In the genomic region with DNA sequence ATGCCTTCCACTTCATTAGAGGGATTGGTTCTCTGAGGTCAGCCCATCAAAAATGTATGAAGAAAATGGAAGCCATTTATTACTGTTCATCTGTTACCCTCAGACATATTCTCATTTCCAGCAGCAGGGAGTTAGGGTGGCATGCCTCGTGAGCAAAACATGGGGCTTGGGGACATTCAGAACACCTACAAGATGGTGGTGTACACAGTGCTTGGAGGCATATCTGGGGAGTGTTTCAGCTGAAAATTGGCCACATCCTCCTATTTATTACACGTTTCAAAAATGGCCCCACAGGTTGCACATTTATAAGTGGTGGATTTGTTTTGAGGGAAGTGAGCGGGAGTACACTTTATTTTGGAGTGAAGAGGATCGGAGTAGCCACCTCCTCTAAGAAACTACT, we compare ENCODE assay signal across 12 cellular contexts.
DNase-seq lines count a peak whose midpoint lies in the region; ATAC-seq and TF ChIP-seq lines count a peak whose summit lies in the region.
"Had no signal": no experiment of that assay in that cellular context is flagged by ENCODE, and none has a peak within 500 bp of the region (broad histone marks: within the 10 kb centered on the region; RNA-seq: fewer than 3 reads in every experiment).

No MANE protein-coding gene starts in this region.

- H3K27ac ChIP-seq in heart right ventricle (peak overlapping the region in 3 of 10 donors; percentile 91 to 98 (median 98)), upper lobe of left lung (peak overlapping the region in 3 of 4 donors; percentile 95 to 98 (median 97))
- H3K27ac ChIP-seq in naive thymus-derived CD4-positive, alpha-beta T cell (ENCODE audit: low read depth, low read length) = no peak overlapping the region

- DNase-seq in heart right ventricle (no peak), Right ventricle myocardium inferior (ENCODE audit: missing footprints) (no peak), upper lobe of left lung (no peak), cortex of kidney (lab: John Stamatoyannopoulos, UW) (no peak)
- DNase-seq in activated naive CD8-positive, alpha-beta T cell treated with anti-CD3 and anti-CD28 coated beads, Interleukin-2, amount 50 U/mL, for 24 hours = no peak
- no peak for DNase-seq in naive thymus-derived CD4-positive, alpha-beta T cell
- DNase-seq in activated CD4-positive, CD25-positive, alpha-beta regulatory T cell (lab: John Stamatoyannopoulos, UW) = no peak
- DNase-seq: body of pancreas, IMR-90, NCI-H526, posterior cingulate gyrus had no signal

- 78% methylated on average over 4 of the region's 4 CpGs for WGBS in heart right ventricle, 2 donors
- 75 to 78% methylated on average over 4 of the region's 4 CpGs for WGBS in upper lobe of left lung, 2 donors

- intact Hi-C loops in heart right ventricle (cut with DNase I) = loop anchor here in 7 of 10 donors (5.0 to 10.0 kb wide), 6 partner anchors 94 to 546 kb away; partner anchors contain the start of genes DNAJC1 (in 7 of the 7) and SPAG6 (in 3 of the 7)
- intact Hi-C loops in Right ventricle myocardium inferior (cut with DNase I) = loop anchor here (5.0 kb wide), 6 partner anchors 96 to 441 kb away; partner anchors contain the start of gene BMI1
- intact Hi-C loops in naive thymus-derived CD4-positive, alpha-beta T cell (cut with micrococcal nuclease) = loop anchor here (5.0 to 10.0 kb wide), 8 partner anchors 219 to 996 kb away; partner anchors contain the start of genes MLLT10 (in 1 of the 2), MSRB2 (in 1 of the 2), OTUD1 (in 1 of the 2) and PIP4K2A (in 1 of the 2)

- H3K4me1 Mint-ChIP-seq in activated naive CD8-positive, alpha-beta T cell treated with anti-CD3 and anti-CD28 coated beads, Interleukin-2, amount 50 U/mL, for 24 hours = peaks cover 57% of the 10 kb centered on the region
- H3K4me1 Mint-ChIP-seq in naive thymus-derived CD4-positive, alpha-beta T cell = peaks cover 12 to 44% (median 35%) of the 10 kb centered on the region in 7 donors

- no peak for ATAC-seq in heart right ventricle
- no peak for ATAC-seq in Right ventricle myocardium inferior
- no peak for ATAC-seq in activated naive CD8-positive, alpha-beta T cell treated with anti-CD3 and anti-CD28 coated beads, Interleukin-2, amount 50 U/mL, for 24 hours
- no peak for ATAC-seq in naive thymus-derived CD4-positive, alpha-beta T cell
- ATAC-seq in upper lobe of left lung (ENCODE audit: low FRiP score in 2 of 2) = no peak
- no peak for ATAC-seq in GM21526 (IDR thresholded peaks at IDR 0.05; ENCODE audit: low FRiP score, unreplicated experiment)
- ATAC-seq: body of pancreas had no signal

- no peaks in the 10 kb centered on the region for H3K9me3 Mint-ChIP-seq in activated naive CD8-positive, alpha-beta T cell treated with anti-CD3 and anti-CD28 coated beads, Interleukin-2, amount 50 U/mL, for 24 hours
- peaks cover 0 to 1% (median 0%) of the 10 kb centered on the region in 11 donors for H3K9me3 Mint-ChIP-seq in naive thymus-derived CD4-positive, alpha-beta T cell

- H3K27ac Mint-ChIP-seq in activated naive CD8-positive, alpha-beta T cell treated with anti-CD3 and anti-CD28 coated beads, Interleukin-2, amount 50 U/mL, for 24 hours = peak overlapping the region; percentile 96
- H3K27ac Mint-ChIP-seq in naive thymus-derived CD4-positive, alpha-beta T cell = peak overlapping the region; percentile 0 to 98 (median 97)

- no peaks in the 10 kb centered on the region for H3K9me3 ChIP-seq in heart right ventricle
- H3K9me3 ChIP-seq in naive thymus-derived CD4-positive, alpha-beta T cell (ENCODE audit: control insufficient read depth in 2 of 3, low read length in 3 of 3) = no peaks in the 10 kb centered on the region
- H3K9me3 ChIP-seq in upper lobe of left lung = no peaks in the 10 kb centered on the region
- H3K9me3 ChIP-seq: body of pancreas had no signal

- peak overlapping the region; percentile 90 for H3K4me3 Mint-ChIP-seq in activated naive CD8-positive, alpha-beta T cell treated with anti-CD3 and anti-CD28 coated beads, Interleukin-2, amount 50 U/mL, for 24 hours
- peak overlapping the region; percentile 90 to 97 (median 96) for H3K4me3 Mint-ChIP-seq in naive thymus-derived CD4-positive, alpha-beta T cell

- H3K4me3 ChIP-seq in heart right ventricle (peak overlapping the region in 6 of 10 donors; percentile 75 to 88 (median 81)), upper lobe of left lung (peak overlapping the region in 2 of 4 donors; percentile 67 to 77)
- H3K4me3 ChIP-seq in naive thymus-derived CD4-positive, alpha-beta T cell (ENCODE audit: low read length) = peak overlapping the region; percentile 85

- POLR2A ChIA-PET in naive thymus-derived CD4-positive, alpha-beta T cell (lab: Charles Lee) = interaction anchor here (0.7 to 3.7 kb wide), 8 partner anchors 16 to 210 kb away, joined by 3 to 38 read pairs (median 12); partner anchors contain the start of gene COMMD3

- TF ChIP-seq POLR2A in upper lobe of left lung (IDR thresholded peaks at IDR 0.05) = no peak

- TF ChIP-seq EP300 in upper lobe of left lung (IDR thresholded peaks at IDR 0.05) = no peak

- H3K27me3 ChIP-seq in heart right ventricle = peaks cover 0 to 11% (median 0%) of the 10 kb centered on the region in 7 donors
- no peaks in the 10 kb centered on the region for H3K27me3 ChIP-seq in naive thymus-derived CD4-positive, alpha-beta T cell (ENCODE audit: control insufficient read depth in 2 of 2, insufficient read depth in 2 of 2, low read length in 2 of 2)
- no peaks in the 10 kb centered on the region for H3K27me3 ChIP-seq in upper lobe of left lung
- H3K27me3 ChIP-seq: body of pancreas had no signal

- TF ChIP-seq CTCF in heart right ventricle (IDR thresholded peaks at IDR 0.05) (no peak), upper lobe of left lung (IDR thresholded peaks at IDR 0.05) (no peak)

- H3K27me3 Mint-ChIP-seq in activated naive CD8-positive, alpha-beta T cell treated with anti-CD3 and anti-CD28 coated beads, Interleukin-2, amount 50 U/mL, for 24 hours = no peaks in the 10 kb centered on the region
- peaks cover 0 to 21% (median 0%) of the 10 kb centered on the region in 5 donors for H3K27me3 Mint-ChIP-seq in naive thymus-derived CD4-positive, alpha-beta T cell

- H3K36me3 ChIP-seq in heart right ventricle (no peaks in the 10 kb centered on the region), upper lobe of left lung (no peaks in the 10 kb centered on the region)
- peaks cover 0 to 4% (median 0%) of the 10 kb centered on the region in 3 experiments for H3K36me3 ChIP-seq in naive thymus-derived CD4-positive, alpha-beta T cell (ENCODE audit: control insufficient read depth in 2 of 3, insufficient read depth in 3 of 3, low read length in 3 of 3)

- H3K4me1 ChIP-seq in heart right ventricle (peaks cover 0 to 29% (median 20%) of the 10 kb centered on the region in 9 donors), upper lobe of left lung (peaks cover 16 to 28% (median 21%) of the 10 kb centered on the region in 4 donors)
- peaks cover 10 to 19% of the 10 kb centered on the region in 2 donors for H3K4me1 ChIP-seq in naive thymus-derived CD4-positive, alpha-beta T cell (ENCODE audit: control insufficient read depth in 2 of 2, insufficient read depth in 2 of 2, low read length in 2 of 2)

- no peaks in the 10 kb centered on the region for H3K36me3 Mint-ChIP-seq in activated naive CD8-positive, alpha-beta T cell treated with anti-CD3 and anti-CD28 coated beads, Interleukin-2, amount 50 U/mL, for 24 hours (ENCODE audit: low read depth)
- H3K36me3 Mint-ChIP-seq in naive thymus-derived CD4-positive, alpha-beta T cell = peaks cover 0 to 12% (median 0%) of the 10 kb centered on the region in 5 donors

- CTCF ChIA-PET in naive thymus-derived CD4-positive, alpha-beta T cell (lab: Charles Lee) = no interaction called here
